In genomic region chr3:57756022-57756527, GRCh38 we compare ENCODE assay signal across 8 cellular contexts. TPM values are rescaled to one million over a fixed set of nuclear protein-coding genes. Genes with fewer than 3 reads are reported as not detected.
DNase-seq lines count a peak whose midpoint lies in the region; ATAC-seq and TF ChIP-seq lines count a peak whose summit lies in the region.

TSS of gene SLMAP (plus strand) at chr3:57756309. CDS start at chr3:57757652, 1,343 bp downstream.

- H3K27ac ChIP-seq in SK-N-MC (peak within 1 kb of the TSS; percentile 94), gastroesophageal sphincter (peak within 1 kb of the TSS; percentile 70 to 93 (median 90)), neutrophil (peak within 1 kb of the TSS; percentile 81), substantia nigra (ENCODE audit: low read depth, low read length, poor library complexity, severe bottlenecking) (peak within 1 kb of the TSS; percentile 86)

- H3K27me3 Mint-ChIP-seq in HFFc6 (ENCODE audit: insufficient read depth), result no peaks in the 10 kb centered on the region; the same call in 1 of the 2 replicates
- H3K27me3 Mint-ChIP-seq in activated naive CD4-positive, alpha-beta T cell treated with anti-CD3 and anti-CD28 coated beads, Interleukin-2, amount 10 ng/mL, durations not matched to agents 7 days and 5 days, result peaks cover 8% of the 10 kb centered on the region

- H3K36me3 Mint-ChIP-seq in HFFc6 (ENCODE audit: low read depth), result peaks cover 15% of the 10 kb centered on the region
- H3K36me3 Mint-ChIP-seq in activated naive CD4-positive, alpha-beta T cell treated with anti-CD3 and anti-CD28 coated beads, Interleukin-2, amount 10 ng/mL, durations not matched to agents 7 days and 5 days, result peaks cover 33% of the 10 kb centered on the region

- H3K4me1 ChIP-seq in gastroesophageal sphincter (peaks cover 0 to 47% (median 15%) of the 10 kb centered on the region in 3 donors), neutrophil (ENCODE audit: control insufficient read depth in 1 of 2, insufficient read depth in 1 of 2, low read depth in 1 of 2, low read length in 1 of 2) (peaks cover 34 to 37% of the 10 kb centered on the region in 2 experiments)

- H3K4me3 ChIP-seq in NB4 (ENCODE audit: low read depth, low read length) (peak within 1 kb of the TSS; percentile 86), SK-N-MC (peak within 1 kb of the TSS; percentile 85), gastroesophageal sphincter (peak within 1 kb of the TSS; percentile 70 to 80), neutrophil (ENCODE audit: low read depth in 1 of 2, low read length in 1 of 2) (peak within 1 kb of the TSS; percentile 98)

- peak; percentile 98 for ATAC-seq in gastroesophageal sphincter

- peaks cover 54% of the 10 kb centered on the region for H3K4me1 Mint-ChIP-seq in HFFc6 (ENCODE audit: low read depth)
- peaks cover 52% of the 10 kb centered on the region for H3K4me1 Mint-ChIP-seq in activated naive CD4-positive, alpha-beta T cell treated with anti-CD3 and anti-CD28 coated beads, Interleukin-2, amount 10 ng/mL, durations not matched to agents 7 days and 5 days

- H3K9ac ChIP-seq in SK-N-MC (ENCODE audit: insufficient read length), result peak within 1 kb of the TSS; percentile 91

- CTCF ChIA-PET in activated naive CD4-positive, alpha-beta T cell treated with anti-CD3 and anti-CD28 coated beads, Interleukin-2, amount 10 ng/mL, durations not matched to agents 7 days and 5 days (lab: Charles Lee), result interaction anchor here (0.9 to 1.0 kb wide), 2 partner anchors 8 to 67 kb away, joined by 3 to 5 read pairs; no protein-coding TSS in a partner anchor

- H3K9me3 Mint-ChIP-seq in HFFc6, result no peaks in the 10 kb centered on the region
- H3K9me3 Mint-ChIP-seq in activated naive CD4-positive, alpha-beta T cell treated with anti-CD3 and anti-CD28 coated beads, Interleukin-2, amount 10 ng/mL, durations not matched to agents 7 days and 5 days, result no peaks in the 10 kb centered on the region

- TF ChIP-seq CTCF in HFFc6 (IDR thresholded peaks at IDR 0.05), result no peak
- TF ChIP-seq CTCF in NB4 (IDR thresholded peaks at IDR 0.05; ENCODE audit: low read depth, low read length), result no peak
- no peak for TF ChIP-seq CTCF in gastroesophageal sphincter (IDR thresholded peaks at IDR 0.05)
- TF ChIP-seq CTCF in neutrophil (IDR thresholded peaks at IDR 0.05), result peak; percentile 38

- TF ChIP-seq EP300 in gastroesophageal sphincter (IDR thresholded peaks at IDR 0.05), result no peak

- 0% methylated on average over 1 of the region's 41 CpGs; no CpG with 5 or more reads in 1 of the 2 donors for WGBS in gastroesophageal sphincter (ENCODE audit: low coverage in 1 of 2), 2 donors

- H3K36me3 ChIP-seq in SK-N-MC (ENCODE audit: insufficient read depth, low read length), result no peaks in the 10 kb centered on the region; the same call in 1 of the 2 replicates
- H3K36me3 ChIP-seq in gastroesophageal sphincter, result peaks cover 0 to 6% of the 10 kb centered on the region in 2 donors
- peaks cover 22% of the 10 kb centered on the region for H3K36me3 ChIP-seq in neutrophil

- DNase-seq in GM04503 (ENCODE audit: low read depth) (peak; percentile 85), HFFc6 (peak; percentile 97), NB4 (ENCODE audit: low read depth) (peak; percentile 97), SK-N-MC (ENCODE audit: low read depth, low spot score) (peak; percentile 78), substantia nigra (lab: John Stamatoyannopoulos, UW) (peak; percentile 67 to 98 (median 94))
- DNase-seq in activated naive CD4-positive, alpha-beta T cell treated with anti-CD3 and anti-CD28 coated beads, Interleukin-2, amount 10 ng/mL, durations not matched to agents 7 days and 5 days, result peak; percentile 98

- H3K27me3 ChIP-seq in gastroesophageal sphincter (no peaks in the 10 kb centered on the region), neutrophil (no peaks in the 10 kb centered on the region)

- H3K9me3 ChIP-seq in SK-N-MC (ENCODE audit: low read depth, low read length) (no peaks in the 10 kb centered on the region), gastroesophageal sphincter (no peaks in the 10 kb centered on the region), neutrophil (no peaks in the 10 kb centered on the region)

- H3K27ac Mint-ChIP-seq in HFFc6, result peak within 1 kb of the TSS; percentile 88
- peak within 1 kb of the TSS; percentile 96 for H3K27ac Mint-ChIP-seq in activated naive CD4-positive, alpha-beta T cell treated with anti-CD3 and anti-CD28 coated beads, Interleukin-2, amount 10 ng/mL, durations not matched to agents 7 days and 5 days

- TF ChIP-seq POLR2A in NB4 (IDR thresholded peaks at IDR 0.05; ENCODE audit: extremely low read depth, insufficient read length) (peak; percentile 63), gastroesophageal sphincter (IDR thresholded peaks at IDR 0.05) (peak; percentile 34 to 51)

- H3K4me3 Mint-ChIP-seq in HFFc6, result peak within 1 kb of the TSS; percentile 93
- H3K4me3 Mint-ChIP-seq in activated naive CD4-positive, alpha-beta T cell treated with anti-CD3 and anti-CD28 coated beads, Interleukin-2, amount 10 ng/mL, durations not matched to agents 7 days and 5 days, result peak within 1 kb of the TSS; percentile 99

RNA-seq across cellular contexts. Expression of gene SLMAP, which starts in this region (rescaled TPM):
- total RNA-seq in HFFc6 (2021; fragmentation: NEBNext Ultra II Directional; extraction: Animal tissue kit (Norgen Biotek cat#: 25700)), result 10 to 100 TPM; 51.1 to 54.8 (median 52.3) TPM
- 100 to 1,000 TPM; 462 to 594 (median 531) TPM for total RNA-seq in gastroesophageal sphincter

Comparison
In these comparisons a context has a peak if more than half of its experiments do, and no peak if none do; other contexts are left out.
1. Peak in every context shown above with its lines: DNase-seq, ATAC-seq, H3K4me3 ChIP-seq and H3K27ac ChIP-seq.
2. RNA of gene SLMAP (total RNA-seq): 462 to 594 TPM in gastroesophageal sphincter; 51.1 to 54.8 TPM in HFFc6; every median in the first group is over 4 times any median in the second.